ENCODE assay signal across 31 cellular contexts in the genomic region with DNA sequence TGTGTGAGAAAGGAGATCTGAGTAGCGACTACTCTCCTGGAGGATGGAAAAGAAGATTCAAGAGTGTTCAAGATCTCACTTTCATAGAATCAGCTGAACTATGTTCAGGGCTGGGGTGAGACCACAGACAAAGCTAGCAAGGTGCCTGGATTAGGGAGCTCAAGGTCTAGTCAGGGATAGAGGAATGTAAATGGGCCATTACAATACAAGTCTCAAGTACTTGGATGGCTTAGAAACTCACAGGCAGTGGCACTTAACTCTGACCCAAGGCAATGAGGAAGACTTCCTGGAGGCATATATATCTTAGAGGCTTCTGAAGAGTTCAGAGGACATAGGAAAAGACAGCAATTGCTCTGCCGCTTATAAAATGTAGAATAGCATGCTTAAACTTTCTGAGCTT.
"Had no signal": no experiment of that assay in that cellular context is flagged by ENCODE, and none has a peak within 500 bp of the region (broad histone marks: within the 10 kb centered on the region; RNA-seq: fewer than 3 reads in every experiment).

No MANE protein-coding gene starts in this region.

- H3K4me3 Mint-ChIP-seq: activated CD4-positive, alpha-beta T cell treated with anti-CD3 and anti-CD28 coated beads for 36 hours; activated CD4-positive, alpha-beta T cell treated with anti-CD3 and anti-CD28 coated beads, Interleukin-2, amount 10 ng/mL, durations not matched to agents 7 days and 5 days; activated CD8-positive, alpha-beta T cell treated with anti-CD3 and anti-CD28 coated beads, Interleukin-2, amount 10 ng/mL, durations not matched to agents 7 days and 5 days; activated naive CD4-positive, alpha-beta T cell treated with anti-CD3 and anti-CD28 coated beads, Interleukin-2, amount 10 ng/mL, durations not matched to agents 7 days and 5 days; activated naive CD8-positive, alpha-beta T cell; activated naive CD8-positive, alpha-beta T cell treated with anti-CD3 and anti-CD28 coated beads, Interleukin-2, amount 50 U/mL, for 24 hours; activated T-cell treated with anti-CD3 and anti-CD28 coated beads, Interleukin-2, amount 50 U/mL, for 24 hours; brain; T-helper 1 cell treated with Interleukin-12 subunit alpha and Interleukin-12 subunit beta and Interleukin-4 antibody, amounts not matched to agents 30 μg/mL and 1 μg/mL, for 36 hours; T-helper 2 cell treated with Interferon-gamma antibody and Interleukin-4, amounts not matched to agents 5 μg/mL and 100 μg/mL, for 36 hours had no signal

- H3K9me3 ChIP-seq: Peyer's patch, SJSA1, SK-N-SH had no signal

- DNase-seq: activated CD4-positive, alpha-beta T cell treated with anti-CD3 and anti-CD28 coated beads for 36 hours; activated CD4-positive, alpha-beta T cell treated with anti-CD3 and anti-CD28 coated beads, Interleukin-2, amount 10 ng/mL, durations not matched to agents 7 days and 5 days; activated CD4-positive, alpha-beta T cell treated with anti-CD3 and anti-CD28 coated beads, Interleukin-2, amount 50 U/mL, for 48 hours; activated CD8-positive, alpha-beta T cell treated with anti-CD3 and anti-CD28 coated beads, Interleukin-2, amount 10 ng/mL, durations not matched to agents 7 days and 5 days; activated gamma-delta T cell treated with Interleukin-2 at 50 U/mL for 16 hours; activated naive CD4-positive, alpha-beta T cell treated with anti-CD3 and anti-CD28 coated beads, Interleukin-2, amount 10 ng/mL, durations not matched to agents 7 days and 5 days; activated naive CD8-positive, alpha-beta T cell treated with anti-CD3 and anti-CD28 coated beads, Interleukin-2, amount 50 U/mL, for 24 hours; activated T-cell treated with anti-CD3 and anti-CD28 coated beads, Interleukin-2, amount 50 U/mL, for 24 hours; anterior cingulate cortex; caudate nucleus; MM.1S; MV-4-11; NCI-H1092; NCI-H146; NCI-H187; NCI-H2029 treated with DMSO at 0.1 percent for 48 hours; NCI-H2107; NCI-H345; NCI-H524 treated with DMSO at 0.1 percent for 48 hours; PC-3; Peyer's patch; RPMI8226; SHP77 treated with DMSO at 0.1 percent for 48 hours; SK-N-SH had no signal

- H3K36me3 Mint-ChIP-seq: activated naive CD4-positive, alpha-beta T cell treated with anti-CD3 and anti-CD28 coated beads, Interleukin-2, amount 10 ng/mL, durations not matched to agents 7 days and 5 days; activated naive CD8-positive, alpha-beta T cell; brain had no signal

- H3K27ac ChIP-seq: KMS-11, Peyer's patch, SJSA1 had no signal

- H3K27me3 Mint-ChIP-seq: activated CD4-positive, alpha-beta T cell treated with anti-CD3 and anti-CD28 coated beads for 36 hours; activated CD4-positive, alpha-beta T cell treated with anti-CD3 and anti-CD28 coated beads, Interleukin-2, amount 10 ng/mL, durations not matched to agents 7 days and 5 days; activated naive CD4-positive, alpha-beta T cell treated with anti-CD3 and anti-CD28 coated beads, Interleukin-2, amount 10 ng/mL, durations not matched to agents 7 days and 5 days; activated naive CD8-positive, alpha-beta T cell; activated naive CD8-positive, alpha-beta T cell treated with anti-CD3 and anti-CD28 coated beads, Interleukin-2, amount 50 U/mL, for 24 hours; activated T-cell treated with anti-CD3 and anti-CD28 coated beads, Interleukin-2, amount 50 U/mL, for 24 hours; brain had no signal

- H3K9me2 ChIP-seq: SK-N-SH had no signal

- H3K9ac ChIP-seq: KMS-11, SK-N-SH had no signal

- H3K4me2 ChIP-seq: KMS-11, SK-N-SH had no signal

- H3K4me3 ChIP-seq: Peyer's patch, SJSA1 had no signal

- H3K4me1 Mint-ChIP-seq: activated CD4-positive, alpha-beta T cell treated with anti-CD3 and anti-CD28 coated beads for 36 hours; activated CD4-positive, alpha-beta T cell treated with anti-CD3 and anti-CD28 coated beads, Interleukin-2, amount 10 ng/mL, durations not matched to agents 7 days and 5 days; activated naive CD4-positive, alpha-beta T cell treated with anti-CD3 and anti-CD28 coated beads, Interleukin-2, amount 10 ng/mL, durations not matched to agents 7 days and 5 days; activated naive CD8-positive, alpha-beta T cell treated with anti-CD3 and anti-CD28 coated beads, Interleukin-2, amount 50 U/mL, for 24 hours had no signal

- H3K27ac Mint-ChIP-seq: activated CD4-positive, alpha-beta T cell treated with anti-CD3 and anti-CD28 coated beads for 36 hours; activated CD4-positive, alpha-beta T cell treated with anti-CD3 and anti-CD28 coated beads, Interleukin-2, amount 10 ng/mL, durations not matched to agents 7 days and 5 days; activated CD8-positive, alpha-beta T cell treated with anti-CD3 and anti-CD28 coated beads, Interleukin-2, amount 10 ng/mL, durations not matched to agents 7 days and 5 days; activated naive CD4-positive, alpha-beta T cell treated with anti-CD3 and anti-CD28 coated beads, Interleukin-2, amount 10 ng/mL, durations not matched to agents 7 days and 5 days; activated naive CD8-positive, alpha-beta T cell; activated naive CD8-positive, alpha-beta T cell treated with anti-CD3 and anti-CD28 coated beads, Interleukin-2, amount 50 U/mL, for 24 hours; activated T-cell treated with anti-CD3 and anti-CD28 coated beads, Interleukin-2, amount 50 U/mL, for 24 hours; activated T-helper 2 cell treated with anti-CD3 and anti-CD28 coated beads, Interferon-gamma antibody, Interleukin-2, Interleukin-4, amounts not matched to agents 10 μg/mL and 5 μg/mL and 100 μg/mL, durations not matched to agents 14 hours and 24 hours and 36 hours; T-helper 1 cell treated with Interleukin-12 subunit alpha and Interleukin-12 subunit beta and Interleukin-4 antibody, amounts not matched to agents 30 μg/mL and 1 μg/mL, for 36 hours; T-helper 2 cell treated with Interferon-gamma antibody and Interleukin-4, amounts not matched to agents 5 μg/mL and 100 μg/mL, for 36 hours had no signal

- H3K9me3 Mint-ChIP-seq: activated CD4-positive, alpha-beta T cell treated with anti-CD3 and anti-CD28 coated beads, Interleukin-2, amount 10 ng/mL, durations not matched to agents 7 days and 5 days; T-helper 2 cell treated with Interferon-gamma antibody and Interleukin-4, amounts not matched to agents 5 μg/mL and 100 μg/mL, for 36 hours had no signal

- H3K4me1 ChIP-seq: Peyer's patch had no signal

- H3K36me3 ChIP-seq: Peyer's patch, SJSA1 had no signal

- H3K27me3 ChIP-seq: Peyer's patch, SJSA1 had no signal
